Comparison of ENCODE assay signal across 8 cellular contexts in the genomic region with DNA sequence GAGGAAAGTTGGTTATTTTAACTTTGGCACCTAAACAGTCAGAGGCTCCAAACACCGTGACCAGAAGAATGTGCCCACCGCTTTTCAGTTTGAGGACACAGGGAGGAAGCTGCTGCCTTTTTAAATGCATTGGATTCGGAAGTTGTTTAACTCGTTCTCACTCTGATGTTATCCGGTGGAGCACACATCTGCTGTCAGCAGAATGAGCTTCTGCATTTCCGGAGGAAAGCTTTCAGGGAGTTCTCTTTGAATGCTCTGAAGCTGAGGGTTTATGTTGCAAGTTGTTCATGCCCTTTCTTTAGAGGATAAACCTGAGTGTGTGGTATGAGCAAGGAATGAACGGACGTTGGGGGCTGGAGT.
A peak's percentile ranks its signal among the peaks of the same experiment; 100 is the strongest.
DNase-seq lines count a peak whose midpoint lies in the region; ATAC-seq and TF ChIP-seq lines count a peak whose summit lies in the region.

No MANE protein-coding gene starts in this region.

- TF ChIP-seq CTCF in HFFc6 (IDR thresholded peaks at IDR 0.05) = no peak
- TF ChIP-seq CTCF in hepatocyte (IDR thresholded peaks at IDR 0.05; ENCODE audit: poor library complexity) = no peak
- no peak for TF ChIP-seq CTCF in smooth muscle cell (IDR thresholded peaks at IDR 0.05; ENCODE audit: borderline replicate concordance, insufficient read depth, poor library complexity, severe bottlenecking)

- no peaks in the 10 kb centered on the region for H3K9me2 ChIP-seq in hepatocyte (replicated peaks; ENCODE audit: insufficient read depth)

- H3K36me3 Mint-ChIP-seq in HFFc6 (ENCODE audit: low read depth) = no peaks in the 10 kb centered on the region
- H3K36me3 Mint-ChIP-seq in activated T-helper 17 cell treated with anti-CD3 and anti-CD28 coated beads, Interleukin-2, amount 50 U/mL, for 72 hours (ENCODE audit: low read depth) = peaks cover 8% of the 10 kb centered on the region

- H3K27me3 Mint-ChIP-seq in HFFc6 (ENCODE audit: insufficient read depth) = no peaks in the 10 kb centered on the region
- no peaks in the 10 kb centered on the region for H3K27me3 Mint-ChIP-seq in activated T-helper 17 cell treated with anti-CD3 and anti-CD28 coated beads, Interleukin-2, amount 50 U/mL, for 72 hours

- H3K4me2 ChIP-seq in BLaER1 treated with 17β-estradiol and CSF1 and Interleukin-3, amounts not matched to agents 10 nM and 100 nM = peak overlapping the region; percentile 70 to 97 (median 89)
- H3K4me2 ChIP-seq in hepatocyte (peak overlapping the region; percentile 81), smooth muscle cell (peak overlapping the region; percentile 85)

- peaks cover 0 to 35% (median 0%) of the 10 kb centered on the region in 11 experiments; a peak in 4 of 22 replicates for H3K36me3 ChIP-seq in BLaER1 treated with 17β-estradiol and CSF1 and Interleukin-3, amounts not matched to agents 10 nM and 100 nM
- no peaks in the 10 kb centered on the region for H3K36me3 ChIP-seq in hepatocyte (replicated peaks; ENCODE audit: insufficient read depth, low read depth)
- no peaks in the 10 kb centered on the region for H3K36me3 ChIP-seq in smooth muscle cell (ENCODE audit: low read depth)

- DNase-seq in HFFc6 (peak; percentile 53), hepatocyte (ENCODE audit: low spot score) (peak; percentile 43), smooth muscle cell (lab: John Stamatoyannopoulos, UW; ENCODE audit: unreplicated experiment) (no peak), erythroblast (lab: John Stamatoyannopoulos, UW) (no peak), SK-N-DZ (ENCODE audit: low spot score) (no peak), inferior parietal cortex (ENCODE audit: extremely low spot score) (no peak)

- ATAC-seq in activated T-helper 17 cell treated with anti-CD3 and anti-CD28 coated beads, Interleukin-2, amount 50 U/mL, for 72 hours (replicated peaks) = peak; percentile 56

- peaks cover 21% of the 10 kb centered on the region for H3F3A ChIP-seq in smooth muscle cell (ENCODE audit: low read depth)

- 6% methylated on average over 8 of the region's 8 CpGs for WGBS in hepatocyte (ENCODE audit: low lambda C conversion rate, missing lambda C conversion rate)
- 4% methylated on average over 8 of the region's 8 CpGs for WGBS in smooth muscle cell (ENCODE audit: low lambda C conversion rate)

- H3K9me3 Mint-ChIP-seq in HFFc6 = no peaks in the 10 kb centered on the region
- H3K9me3 Mint-ChIP-seq in activated T-helper 17 cell treated with anti-CD3 and anti-CD28 coated beads, Interleukin-2, amount 50 U/mL, for 72 hours = no peaks in the 10 kb centered on the region

- peaks cover 58% of the 10 kb centered on the region for H3K79me2 ChIP-seq in hepatocyte
- peaks cover 7% of the 10 kb centered on the region for H3K79me2 ChIP-seq in smooth muscle cell (ENCODE audit: low read depth)

- H3K4me1 Mint-ChIP-seq in HFFc6 (ENCODE audit: low read depth) = peaks cover 80% of the 10 kb centered on the region
- peaks cover 34% of the 10 kb centered on the region for H3K4me1 Mint-ChIP-seq in activated T-helper 17 cell treated with anti-CD3 and anti-CD28 coated beads, Interleukin-2, amount 50 U/mL, for 72 hours

- H3K9ac ChIP-seq in BLaER1 treated with 17β-estradiol and CSF1 and Interleukin-3, amounts not matched to agents 10 nM and 100 nM = peak overlapping the region in 5 of 11 experiments; percentile 15 to 70 (median 55); a peak in 8 of 22 replicates
- peak overlapping the region; percentile 33 for H3K9ac ChIP-seq in smooth muscle cell (ENCODE audit: low read depth)

- peak overlapping the region; percentile 87 for H3K4me3 Mint-ChIP-seq in HFFc6
- peak overlapping the region; percentile 75 for H3K4me3 Mint-ChIP-seq in activated T-helper 17 cell treated with anti-CD3 and anti-CD28 coated beads, Interleukin-2, amount 50 U/mL, for 72 hours

- peaks cover 40 to 93% (median 42%) of the 10 kb centered on the region in 10 experiments for H3K4me1 ChIP-seq in BLaER1 treated with 17β-estradiol and CSF1 and Interleukin-3, amounts not matched to agents 10 nM and 100 nM
- H3K4me1 ChIP-seq in hepatocyte (ENCODE audit: insufficient read depth) (peaks cover 64% of the 10 kb centered on the region), smooth muscle cell (ENCODE audit: low read depth) (peaks cover 48% of the 10 kb centered on the region)

- no peaks in the 10 kb centered on the region for H3K9me3 ChIP-seq in BLaER1 treated with 17β-estradiol and CSF1 and Interleukin-3, amounts not matched to agents 10 nM and 100 nM (replicated peaks in 1 of 11)
- no peaks in the 10 kb centered on the region for H3K9me3 ChIP-seq in hepatocyte (ENCODE audit: low read depth)
- H3K9me3 ChIP-seq in smooth muscle cell (replicated peaks; ENCODE audit: low read depth) = no peaks in the 10 kb centered on the region

- H3K27ac Mint-ChIP-seq in HFFc6 = peak overlapping the region; percentile 90
- peak overlapping the region; percentile 84 for H3K27ac Mint-ChIP-seq in activated T-helper 17 cell treated with anti-CD3 and anti-CD28 coated beads, Interleukin-2, amount 50 U/mL, for 72 hours

- H3K27ac ChIP-seq in BLaER1 treated with 17β-estradiol and CSF1 and Interleukin-3, amounts not matched to agents 10 nM and 100 nM = peak overlapping the region in 4 of 11 experiments; percentile 55 to 66 (median 61); a peak in 8 of 22 replicates
- H3K27ac ChIP-seq in hepatocyte (peak overlapping the region; percentile 99), smooth muscle cell (ENCODE audit: low read depth) (peak overlapping the region; percentile 76)

- peaks cover 69 to 100% (median 99%) of the 10 kb centered on the region in 11 experiments for H3K27me3 ChIP-seq in BLaER1 treated with 17β-estradiol and CSF1 and Interleukin-3, amounts not matched to agents 10 nM and 100 nM
- H3K27me3 ChIP-seq in hepatocyte = no peaks in the 10 kb centered on the region
- no peaks in the 10 kb centered on the region for H3K27me3 ChIP-seq in smooth muscle cell (ENCODE audit: low read depth)

- peaks cover 57 to 100% (median 98%) of the 10 kb centered on the region in 11 experiments; a peak in 20 of 22 replicates for H4K20me1 ChIP-seq in BLaER1 treated with 17β-estradiol and CSF1 and Interleukin-3, amounts not matched to agents 10 nM and 100 nM
- H4K20me1 ChIP-seq in hepatocyte (ENCODE audit: insufficient read depth, poor library complexity, severe bottlenecking) (no peaks in the 10 kb centered on the region), smooth muscle cell (ENCODE audit: low read depth) (no peaks in the 10 kb centered on the region)

- H3K4me3 ChIP-seq in BLaER1 treated with 17β-estradiol and CSF1 and Interleukin-3, amounts not matched to agents 10 nM and 100 nM = peak overlapping the region in 5 of 10 experiments; percentile 21 to 48 (median 39); a peak in 7 of 20 replicates
- H3K4me3 ChIP-seq in hepatocyte (peak overlapping the region; percentile 6), smooth muscle cell (peak overlapping the region; percentile 39)

- TF ChIP-seq POLR2A in erythroblast (IDR thresholded peaks at IDR 0.05; ENCODE audit: low read length) = no peak

- H2AFZ ChIP-seq in hepatocyte (peak overlapping the region; percentile 25), smooth muscle cell (ENCODE audit: low read depth) (peak overlapping the region; percentile 81)

Comparison
In these comparisons a context has a peak if more than half of its experiments do, and no peak if none do; other contexts are left out.
1. DNase-seq: peak in HFFc6 (single experiment) and hepatocyte (single experiment); none in smooth muscle cell (single experiment), erythroblast (0 of 2), SK-N-DZ (single experiment) and inferior parietal cortex (single experiment).
2. Peak in every context shown above with its lines, with median percentiles within 50 percentile points of each other: H3K4me2 ChIP-seq.